9 cellular contexts compared by ENCODE assay signal in genomic region chr12:45732936-45733335, GRCh38. TPM values are rescaled to one million over a fixed set of nuclear protein-coding genes. Genes with fewer than 3 reads are reported as not detected.
DNase-seq lines count a peak whose midpoint lies in the region; ATAC-seq and TF ChIP-seq lines count a peak whose summit lies in the region.
"Had no signal": no experiment of that assay in that cellular context is flagged by ENCODE, and none has a peak within 500 bp of the region (broad histone marks: within the 10 kb centered on the region; RNA-seq: fewer than 3 reads in every experiment).

No MANE protein-coding gene starts in this region.

- TF ChIP-seq EP300 in neural cell (conservative IDR thresholded peaks at IDR 0.05; ENCODE audit: poor library complexity, severe bottlenecking), result no peak

- H3K4me3 Mint-ChIP-seq in CD4-positive, alpha-beta T cell, result peak overlapping the region; percentile 85
- peak overlapping the region; percentile 22 for H3K4me3 Mint-ChIP-seq in chondrocyte (ENCODE audit: unreplicated experiment)

- peak overlapping the region; percentile 96 for H3K4me2 ChIP-seq in neural cell (ENCODE audit: low read length)

- H3K27ac Mint-ChIP-seq in CD4-positive, alpha-beta T cell, result peak overlapping the region; percentile 84
- peak overlapping the region; percentile 71 for H3K27ac Mint-ChIP-seq in chondrocyte (ENCODE audit: unreplicated experiment)

- peaks cover 6% of the 10 kb centered on the region for H3F3A ChIP-seq in neural cell (ENCODE audit: insufficient read depth, low read length, poor library complexity, severe bottlenecking)

- CTCF ChIA-PET in CD4-positive, alpha-beta T cell (lab: Charles Lee), result interaction anchor here (0.8 kb wide), 1 partner anchor 8 kb away, joined by 3 read pairs; no protein-coding TSS in a partner anchor

- no peaks in the 10 kb centered on the region for H3K36me3 ChIP-seq in neural cell (ENCODE audit: insufficient read depth, low read length)

- peak overlapping the region; percentile 70 for H3K4me3 ChIP-seq in neural cell (ENCODE audit: low read length)
- H3K4me3 ChIP-seq: SJSA1 had no signal

- H3K79me2 ChIP-seq in neural cell (replicated peaks; ENCODE audit: insufficient read depth, low read length), result peaks cover 73% of the 10 kb centered on the region

- intact Hi-C loops in CD4-positive, alpha-beta T cell (cut with DNase I, micrococcal nuclease), result loop anchor here (2.0 to 10.0 kb wide), 3 partner anchors 14 to 532 kb away; partner anchors contain the start of genes ANO6 (in 1 of the 2) and SLC38A1 (in 1 of the 2)

- no peaks in the 10 kb centered on the region for H4K20me1 ChIP-seq in neural cell (ENCODE audit: insufficient read depth)

- no peak for TF ChIP-seq RAD21 in neural cell (conservative IDR thresholded peaks at IDR 0.05)

- H3K9me3 ChIP-seq in CD4-positive, alpha-beta T cell (ENCODE audit: control insufficient read depth, low read length), result no peaks in the 10 kb centered on the region
- no peaks in the 10 kb centered on the region for H3K9me3 ChIP-seq in neural cell (ENCODE audit: low read length)
- H3K9me3 ChIP-seq: SJSA1 had no signal

- H3K36me3 Mint-ChIP-seq in CD4-positive, alpha-beta T cell (ENCODE audit: low read depth), result peaks cover 51% of the 10 kb centered on the region
- peaks cover 6% of the 10 kb centered on the region for H3K36me3 Mint-ChIP-seq in chondrocyte (ENCODE audit: low read depth)

- H3K4me1 Mint-ChIP-seq in CD4-positive, alpha-beta T cell (ENCODE audit: low read depth), result peaks cover 65% of the 10 kb centered on the region
- peaks cover 42% of the 10 kb centered on the region for H3K4me1 Mint-ChIP-seq in chondrocyte (ENCODE audit: low read depth)

- no peak for TF ChIP-seq CTCF in CD4-positive, alpha-beta T cell (IDR thresholded peaks at IDR 0.05)
- TF ChIP-seq CTCF in chondrocyte (IDR thresholded peaks at IDR 0.05) (no peak), neural cell (IDR thresholded peaks at IDR 0.05; ENCODE audit: poor library complexity, severe bottlenecking) (no peak)

- no peak overlapping the region for H2AFZ ChIP-seq in neural cell (ENCODE audit: low read depth, low read length)

- H3K27me3 ChIP-seq in CD4-positive, alpha-beta T cell (ENCODE audit: control insufficient read depth, insufficient read depth, low read length), result no peaks in the 10 kb centered on the region
- no peaks in the 10 kb centered on the region for H3K27me3 ChIP-seq in neural cell (ENCODE audit: insufficient read depth, low read depth, low read length)
- H3K27me3 ChIP-seq: SJSA1 had no signal

- no peak overlapping the region for H3K9ac ChIP-seq in neural cell (ENCODE audit: low read length)

- H3K9me2 ChIP-seq in neural cell (ENCODE audit: insufficient read depth, low read length), result no peaks in the 10 kb centered on the region

- no peak for DNase-seq in CD4-positive, alpha-beta T cell
- DNase-seq in M059J (ENCODE audit: low read depth) (peak; percentile 24), chondrocyte (ENCODE audit: low spot score) (no peak), NCI-H1694 treated with DMSO at 0.1 percent for 48 hours (lab: John Stamatoyannopoulos, UW) (no peak)
- no peak for DNase-seq in stimulated activated CD4-positive, alpha-beta T cell treated with anti-CD3 and anti-CD28 coated beads, Interleukin-12 subunit alpha, Interleukin-12 subunit beta, amount 100 ng/mL, for 4 hours
- DNase-seq in activated CD4-positive, CD25-positive, alpha-beta regulatory T cell treated with anti-CD3 and anti-CD28 coated beads, Interleukin-2, amount 50 U/mL, for 72 hours, result no peak

- peak overlapping the region; percentile 50 for H3K27ac ChIP-seq in CD4-positive, alpha-beta T cell (ENCODE audit: low read depth, low read length)
- no peak overlapping the region for H3K27ac ChIP-seq in neural cell (ENCODE audit: low read length)
- H3K27ac ChIP-seq: SJSA1 had no signal

- H3K9me3 Mint-ChIP-seq in CD4-positive, alpha-beta T cell, result no peaks in the 10 kb centered on the region
- H3K9me3 Mint-ChIP-seq in chondrocyte (ENCODE audit: low read depth), result peaks cover 7% of the 10 kb centered on the region

- POLR2A ChIA-PET in CD4-positive, alpha-beta T cell (lab: Charles Lee), result interaction anchor here (1.7 kb wide), 1 partner anchor 258 kb away, joined by 5 read pairs; no protein-coding TSS in a partner anchor

- no peaks in the 10 kb centered on the region for H3K27me3 Mint-ChIP-seq in CD4-positive, alpha-beta T cell
- no peaks in the 10 kb centered on the region for H3K27me3 Mint-ChIP-seq in chondrocyte (ENCODE audit: low read depth)

- ATAC-seq in CD4-positive, alpha-beta T cell (ENCODE audit: poor library complexity), result no peak
- no peak for ATAC-seq in GM21528 (IDR thresholded peaks at IDR 0.05; ENCODE audit: low FRiP score, unreplicated experiment)

TF ChIP-seq in neural cell, 6 proteins besides CTCF, POLR2A, EP300 and RAD21:
- TF ChIP-seq, protein P1, sequence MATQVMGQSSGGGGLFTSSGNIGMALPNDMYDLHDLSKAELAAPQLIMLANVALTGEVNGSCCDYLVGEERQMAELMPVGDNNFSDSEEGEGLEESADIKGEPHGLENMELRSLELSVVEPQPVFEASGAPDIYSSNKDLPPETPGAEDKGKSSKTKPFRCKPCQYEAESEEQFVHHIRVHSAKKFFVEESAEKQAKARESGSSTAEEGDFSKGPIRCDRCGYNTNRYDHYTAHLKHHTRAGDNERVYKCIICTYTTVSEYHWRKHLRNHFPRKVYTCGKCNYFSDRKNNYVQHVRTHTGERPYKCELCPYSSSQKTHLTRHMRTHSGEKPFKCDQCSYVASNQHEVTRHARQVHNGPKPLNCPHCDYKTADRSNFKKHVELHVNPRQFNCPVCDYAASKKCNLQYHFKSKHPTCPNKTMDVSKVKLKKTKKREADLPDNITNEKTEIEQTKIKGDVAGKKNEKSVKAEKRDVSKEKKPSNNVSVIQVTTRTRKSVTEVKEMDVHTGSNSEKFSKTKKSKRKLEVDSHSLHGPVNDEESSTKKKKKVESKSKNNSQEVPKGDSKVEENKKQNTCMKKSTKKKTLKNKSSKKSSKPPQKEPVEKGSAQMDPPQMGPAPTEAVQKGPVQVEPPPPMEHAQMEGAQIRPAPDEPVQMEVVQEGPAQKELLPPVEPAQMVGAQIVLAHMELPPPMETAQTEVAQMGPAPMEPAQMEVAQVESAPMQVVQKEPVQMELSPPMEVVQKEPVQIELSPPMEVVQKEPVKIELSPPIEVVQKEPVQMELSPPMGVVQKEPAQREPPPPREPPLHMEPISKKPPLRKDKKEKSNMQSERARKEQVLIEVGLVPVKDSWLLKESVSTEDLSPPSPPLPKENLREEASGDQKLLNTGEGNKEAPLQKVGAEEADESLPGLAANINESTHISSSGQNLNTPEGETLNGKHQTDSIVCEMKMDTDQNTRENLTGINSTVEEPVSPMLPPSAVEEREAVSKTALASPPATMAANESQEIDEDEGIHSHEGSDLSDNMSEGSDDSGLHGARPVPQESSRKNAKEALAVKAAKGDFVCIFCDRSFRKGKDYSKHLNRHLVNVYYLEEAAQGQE (IDR thresholded peaks at IDR 0.05; ENCODE audit: borderline replicate concordance), result no peak
- TF ChIP-seq TAF1 (IDR thresholded peaks at IDR 0.05; ENCODE audit: low read depth) (no peak), EZH2 (IDR thresholded peaks at IDR 0.05; ENCODE audit: borderline replicate concordance, insufficient read depth, low read length, poor library complexity, severe bottlenecking) (no peak), MXI1 (conservative IDR thresholded peaks at IDR 0.05; ENCODE audit: poor library complexity, severe bottlenecking) (no peak)
TF ChIP-seq in neural cell: peak in this region for 0.

RNA-seq across cellular contexts. Expression of gene ARID2, which starts 3.4 kb away (rescaled TPM):
- 10 to 100 TPM; 49.0 to 51.3 TPM for total RNA-seq in CD4-positive, alpha-beta T cell
- 8.7 and 11.0 TPM in 2 replicates for total RNA-seq in M059J (2014; rRNA removed; shearing (Covaris generic))
- 23.0 to 34.5 TPM (median 25.1 TPM) in 3 replicates for total RNA-seq in chondrocyte
- polyA plus RNA-seq in neural cell, result 20.6 and 23.0 TPM in 2 replicates
- polyA minus RNA-seq in neural cell, result 104 and 120 TPM in 2 replicates
